23 cellular contexts compared by ENCODE assay signal in the genomic region with DNA sequence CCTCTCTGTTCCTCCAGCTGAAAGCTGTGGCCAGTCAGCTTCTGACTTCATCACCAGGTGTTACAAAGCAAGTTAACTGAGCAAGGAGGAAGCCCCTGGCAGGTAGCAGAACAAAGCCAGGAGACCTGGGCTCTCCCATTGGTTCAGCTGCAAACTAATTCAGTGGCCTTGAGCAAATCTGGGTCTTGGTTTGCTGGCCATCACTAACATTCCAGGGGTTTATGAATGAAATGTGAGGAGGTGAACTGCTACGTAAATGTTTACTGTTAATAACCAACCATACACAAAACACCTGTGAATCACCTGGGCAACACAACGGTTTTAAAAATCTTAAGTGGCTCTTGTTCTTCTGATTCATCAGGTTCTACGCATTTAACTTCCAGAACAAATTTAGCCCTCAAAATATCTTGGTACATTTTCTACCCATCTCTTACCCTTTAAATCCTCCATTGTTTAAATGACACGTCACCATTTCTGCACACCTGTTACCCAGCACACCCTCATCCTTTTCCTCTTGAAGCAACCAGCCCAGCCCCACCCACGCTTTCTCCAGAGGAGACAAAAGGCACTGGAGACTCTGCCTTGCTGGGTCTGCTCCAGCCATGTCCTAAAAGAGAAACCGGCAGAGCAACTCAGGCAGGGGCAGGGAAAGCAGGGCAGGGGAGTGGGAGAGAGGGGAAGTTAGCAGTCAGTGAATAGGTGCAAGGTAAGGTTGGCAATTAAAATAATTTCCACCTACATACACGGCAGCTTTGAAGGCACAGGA. TPM values are rescaled to one million over a fixed set of nuclear protein-coding genes. Genes with fewer than 3 reads are reported as not detected.
DNase-seq lines count a peak whose midpoint lies in the region; ATAC-seq and TF ChIP-seq lines count a peak whose summit lies in the region.
"Had no signal": no experiment of that assay in that cellular context is flagged by ENCODE, and none has a peak within 500 bp of the region (broad histone marks: within the 10 kb centered on the region; RNA-seq: fewer than 3 reads in every experiment).

No MANE protein-coding gene starts in this region.

- ATAC-seq in CD8-positive, alpha-beta T cell: no peak
- no peak for ATAC-seq in effector memory CD8-positive, alpha-beta T cell (replicated peaks)
- ATAC-seq in GM19397 (IDR thresholded peaks at IDR 0.05; ENCODE audit: unreplicated experiment): no peak
- ATAC-seq: A549; activated T-helper 17 cell treated with anti-CD3 and anti-CD28 coated beads, Interleukin-2, amount 50 U/mL, for 72 hours; stimulated activated naive B cell treated with anti-CD40 and anti-IgM and Interleukin-4, amounts not matched to agents 10 μg/mL and 1 μg/mL and 100 μg/mL, for 72 hours had no signal

- H3K36me3 ChIP-seq in CD8-positive, alpha-beta T cell (ENCODE audit: insufficient read depth, low read length): no peaks in the 10 kb centered on the region
- H3K36me3 ChIP-seq: brain microvascular endothelial cell, esophagus squamous epithelium, neural progenitor cell had no signal

- no peaks in the 10 kb centered on the region for H3K36me3 Mint-ChIP-seq in CD8-positive, alpha-beta T cell
- H3K36me3 Mint-ChIP-seq in effector memory CD8-positive, alpha-beta T cell (ENCODE audit: insufficient read depth): no peaks in the 10 kb centered on the region
- H3K36me3 Mint-ChIP-seq: CD14-positive monocyte; immature natural killer cell; neural progenitor cell; stimulated activated naive B cell treated with anti-CD40 and anti-IgM and Interleukin-4, amounts not matched to agents 10 μg/mL and 1 μg/mL and 100 μg/mL, for 72 hours had no signal

- POLR2A ChIA-PET in CD8-positive, alpha-beta T cell (lab: Charles Lee): no interaction called here

- H3K27me3 Mint-ChIP-seq in CD8-positive, alpha-beta T cell (ENCODE audit: low read depth): peaks cover 18% of the 10 kb centered on the region
- peaks cover 36 to 59% of the 10 kb centered on the region in 2 donors for H3K27me3 Mint-ChIP-seq in effector memory CD8-positive, alpha-beta T cell

- no peak for TF ChIP-seq CTCF in CD8-positive, alpha-beta T cell (IDR thresholded peaks at IDR 0.05)

- no peak overlapping the region for H3K4me3 Mint-ChIP-seq in CD8-positive, alpha-beta T cell
- no peak overlapping the region for H3K4me3 Mint-ChIP-seq in effector memory CD8-positive, alpha-beta T cell
- H3K4me3 Mint-ChIP-seq: activated B cell treated with CpG ODN at 0.5 μM for 24 hours; activated T-helper 17 cell treated with anti-CD3 and anti-CD28 coated beads, Interleukin-2, amount 50 U/mL, for 72 hours; CD14-positive monocyte; immature natural killer cell; neural progenitor cell; stimulated activated naive B cell treated with anti-CD40 and anti-IgM and Interleukin-4, amounts not matched to agents 10 μg/mL and 1 μg/mL and 100 μg/mL, for 72 hours; T-helper 1 cell treated with Interleukin-12 subunit alpha and Interleukin-12 subunit beta and Interleukin-4 antibody, amounts not matched to agents 30 μg/mL and 1 μg/mL, for 36 hours had no signal

- no peak overlapping the region for H3K27ac ChIP-seq in CD8-positive, alpha-beta T cell (ENCODE audit: low read depth, low read length)
- H3K27ac ChIP-seq: A549, brain microvascular endothelial cell, esophagus squamous epithelium, neural progenitor cell had no signal

- no peaks in the 10 kb centered on the region for H3K9me3 Mint-ChIP-seq in CD8-positive, alpha-beta T cell
- H3K9me3 Mint-ChIP-seq in effector memory CD8-positive, alpha-beta T cell: no peaks in the 10 kb centered on the region
- H3K9me3 Mint-ChIP-seq: activated B cell treated with CpG ODN at 0.5 μM for 24 hours; activated T-helper 17 cell treated with anti-CD3 and anti-CD28 coated beads, Interleukin-2, amount 50 U/mL, for 72 hours; immature natural killer cell; neural progenitor cell; stimulated activated naive B cell treated with anti-CD40 and anti-IgM and Interleukin-4, amounts not matched to agents 10 μg/mL and 1 μg/mL and 100 μg/mL, for 72 hours; T-helper 1 cell treated with Interleukin-12 subunit alpha and Interleukin-12 subunit beta and Interleukin-4 antibody, amounts not matched to agents 30 μg/mL and 1 μg/mL, for 36 hours had no signal

- H3K27ac Mint-ChIP-seq in CD8-positive, alpha-beta T cell: no peak overlapping the region
- H3K27ac Mint-ChIP-seq in effector memory CD8-positive, alpha-beta T cell: no peak overlapping the region
- H3K27ac Mint-ChIP-seq: activated B cell treated with CpG ODN at 0.5 μM for 24 hours; activated T-helper 17 cell treated with anti-CD3 and anti-CD28 coated beads, Interleukin-2, amount 50 U/mL, for 72 hours; immature natural killer cell; neural progenitor cell; stimulated activated naive B cell treated with anti-CD40 and anti-IgM and Interleukin-4, amounts not matched to agents 10 μg/mL and 1 μg/mL and 100 μg/mL, for 72 hours; T-helper 1 cell treated with Interleukin-12 subunit alpha and Interleukin-12 subunit beta and Interleukin-4 antibody, amounts not matched to agents 30 μg/mL and 1 μg/mL, for 36 hours had no signal

- no peaks in the 10 kb centered on the region for H3K9me3 ChIP-seq in CD8-positive, alpha-beta T cell (ENCODE audit: low read length)
- H3K9me3 ChIP-seq: A549, esophagus squamous epithelium had no signal

- CTCF ChIA-PET in CD8-positive, alpha-beta T cell (lab: Charles Lee): interaction anchor here (1.2 kb wide), 1 partner anchor 30 kb away, joined by 5 read pairs; no protein-coding TSS in a partner anchor

- no peak overlapping the region for H3K4me3 ChIP-seq in CD8-positive, alpha-beta T cell (ENCODE audit: low read depth, low read length)
- H3K4me3 ChIP-seq: A549, esophagus squamous epithelium, neural progenitor cell had no signal

- no peaks in the 10 kb centered on the region for H3K4me1 ChIP-seq in CD8-positive, alpha-beta T cell (ENCODE audit: insufficient read depth, low read length)
- H3K4me1 ChIP-seq: A549 had no signal

- no peaks in the 10 kb centered on the region for H3K27me3 ChIP-seq in CD8-positive, alpha-beta T cell (ENCODE audit: insufficient read depth, low read length)
- H3K27me3 ChIP-seq: neural progenitor cell had no signal

- no peaks in the 10 kb centered on the region for H3K4me1 Mint-ChIP-seq in CD8-positive, alpha-beta T cell (ENCODE audit: low read depth)
- H3K4me1 Mint-ChIP-seq in effector memory CD8-positive, alpha-beta T cell (ENCODE audit: low read depth in 2 of 2): no peaks in the 10 kb centered on the region
- H3K4me1 Mint-ChIP-seq: activated B cell treated with CpG ODN at 0.5 μM for 24 hours; activated T-helper 17 cell treated with anti-CD3 and anti-CD28 coated beads, Interleukin-2, amount 50 U/mL, for 72 hours; CD14-positive monocyte; immature natural killer cell; stimulated activated naive B cell treated with anti-CD40 and anti-IgM and Interleukin-4, amounts not matched to agents 10 μg/mL and 1 μg/mL and 100 μg/mL, for 72 hours had no signal

- DNase-seq in COR-L47 (lab: John Stamatoyannopoulos, UW) (peak; percentile 26), NCI-H146 (lab: John Stamatoyannopoulos, UW) (peak; percentile 92), NCI-H748 (lab: John Stamatoyannopoulos, UW; ENCODE audit: unreplicated experiment) (peak; percentile 90), left kidney (ENCODE audit: low read depth, low spot score) (peak; percentile 65)
- DNase-seq in CD8-positive, alpha-beta T cell: no peak
- no peak for DNase-seq in effector CD8-positive, alpha-beta T cell (lab: John Stamatoyannopoulos, UW)
- DNase-seq in effector memory CD8-positive, alpha-beta T cell: no peak
- DNase-seq: activated B cell treated with CpG ODN at 0.5 μM for 24 hours; brain microvascular endothelial cell; esophagus squamous epithelium; glutamatergic neuron; immature natural killer cell; NCI-H2227 treated with DMSO at 0.1 percent for 48 hours; retina; stimulated activated naive B cell treated with anti-CD40 and anti-IgM and Interleukin-4, amounts not matched to agents 10 μg/mL and 1 μg/mL and 100 μg/mL, for 72 hours; trophoblast cell had no signal

- intact Hi-C loops in CD8-positive, alpha-beta T cell (cut with DNase I, micrococcal nuclease): no loop called here

RNA-seq across cellular contexts. Expression of a gene that starts 49.3 kb away (rescaled TPM):
- total RNA-seq in CD8-positive, alpha-beta T cell: not detected
- total RNA-seq: activated B cell treated with CpG ODN at 0.5 μM for 24 hours, Daoy had no signal

Comparison
In these comparisons a context has a peak if more than half of its experiments do, and no peak if none do; other contexts are left out.
1. DNase-seq: peak in COR-L47 (single experiment), NCI-H146 (single experiment), NCI-H748 (single experiment) and left kidney (single experiment); none in CD8-positive, alpha-beta T cell (0 of 7), effector CD8-positive, alpha-beta T cell (single experiment) and effector memory CD8-positive, alpha-beta T cell (0 of 3).